ENCODE assay signal across 4 cellular contexts in the genomic region with DNA sequence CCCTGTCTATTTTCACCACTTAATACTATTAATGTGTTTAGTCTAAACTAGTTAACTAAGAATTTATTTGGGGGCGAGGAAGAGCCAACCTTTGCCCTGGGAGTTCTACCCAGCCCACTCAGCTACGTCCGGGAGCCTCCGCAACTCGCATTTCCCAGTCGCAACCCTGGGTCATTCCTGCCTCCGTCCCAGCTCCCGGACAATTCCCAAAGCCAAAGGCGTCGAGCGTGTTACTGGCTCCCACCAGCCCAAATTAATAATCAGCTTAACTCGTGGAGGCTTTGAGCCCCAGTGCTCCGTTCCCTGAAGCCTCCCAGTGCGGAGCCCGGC.
TF ChIP-seq lines count a peak whose summit lies in the region.

No MANE protein-coding gene starts in this region.

TF ChIP-seq in liver, 16 proteins besides CTCF, POLR2A, EP300 and RAD21:
- TF ChIP-seq TAF1 (conservative IDR thresholded peaks at IDR 0.05) (peak; percentile 51), NR2F2 (IDR thresholded peaks at IDR 0.05) (no peak)

TF ChIP-seq in HepG2, 621 proteins besides CTCF, POLR2A, EP300 and RAD21 (continues in another document):
- TF ChIP-seq, protein P1, sequence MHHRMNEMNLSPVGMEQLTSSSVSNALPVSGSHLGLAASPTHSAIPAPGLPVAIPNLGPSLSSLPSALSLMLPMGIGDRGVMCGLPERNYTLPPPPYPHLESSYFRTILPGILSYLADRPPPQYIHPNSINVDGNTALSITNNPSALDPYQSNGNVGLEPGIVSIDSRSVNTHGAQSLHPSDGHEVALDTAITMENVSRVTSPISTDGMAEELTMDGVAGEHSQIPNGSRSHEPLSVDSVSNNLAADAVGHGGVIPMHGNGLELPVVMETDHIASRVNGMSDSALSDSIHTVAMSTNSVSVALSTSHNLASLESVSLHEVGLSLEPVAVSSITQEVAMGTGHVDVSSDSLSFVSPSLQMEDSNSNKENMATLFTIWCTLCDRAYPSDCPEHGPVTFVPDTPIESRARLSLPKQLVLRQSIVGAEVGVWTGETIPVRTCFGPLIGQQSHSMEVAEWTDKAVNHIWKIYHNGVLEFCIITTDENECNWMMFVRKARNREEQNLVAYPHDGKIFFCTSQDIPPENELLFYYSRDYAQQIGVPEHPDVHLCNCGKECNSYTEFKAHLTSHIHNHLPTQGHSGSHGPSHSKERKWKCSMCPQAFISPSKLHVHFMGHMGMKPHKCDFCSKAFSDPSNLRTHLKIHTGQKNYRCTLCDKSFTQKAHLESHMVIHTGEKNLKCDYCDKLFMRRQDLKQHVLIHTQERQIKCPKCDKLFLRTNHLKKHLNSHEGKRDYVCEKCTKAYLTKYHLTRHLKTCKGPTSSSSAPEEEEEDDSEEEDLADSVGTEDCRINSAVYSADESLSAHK (CRISPR knock-in tag; IDR thresholded peaks at IDR 0.05; ENCODE audit: borderline replicate concordance) = no peak
- TF ChIP-seq LCORL (IDR thresholded peaks at IDR 0.05) (no peak), LCORL (CRISPR knock-in tag; IDR thresholded peaks at IDR 0.05) (no peak), ZNF264 (CRISPR knock-in tag; IDR thresholded peaks at IDR 0.05) (no peak), ZNF382 (CRISPR knock-in tag; IDR thresholded peaks at IDR 0.05; ENCODE audit: borderline replicate concordance) (no peak), FOXJ3 (CRISPR knock-in tag; IDR thresholded peaks at IDR 0.05; ENCODE audit: borderline replicate concordance) (no peak), EZH2 (conservative IDR thresholded peaks at IDR 0.05; ENCODE audit: low read depth, low read length) (no peak), AGO2 (optimal IDR thresholded peaks at IDR 0.05; ENCODE audit: low read depth, low read length) (no peak), AGO1 (IDR thresholded peaks at IDR 0.05; ENCODE audit: low read depth, low read length, poor library complexity, severe bottlenecking) (no peak), ZSCAN31 (CRISPR knock-in tag; IDR thresholded peaks at IDR 0.05; ENCODE audit: low read depth) (no peak), TEAD2 (CRISPR knock-in tag; IDR thresholded peaks at IDR 0.05) (no peak)
- TF ChIP-seq, protein P2, sequence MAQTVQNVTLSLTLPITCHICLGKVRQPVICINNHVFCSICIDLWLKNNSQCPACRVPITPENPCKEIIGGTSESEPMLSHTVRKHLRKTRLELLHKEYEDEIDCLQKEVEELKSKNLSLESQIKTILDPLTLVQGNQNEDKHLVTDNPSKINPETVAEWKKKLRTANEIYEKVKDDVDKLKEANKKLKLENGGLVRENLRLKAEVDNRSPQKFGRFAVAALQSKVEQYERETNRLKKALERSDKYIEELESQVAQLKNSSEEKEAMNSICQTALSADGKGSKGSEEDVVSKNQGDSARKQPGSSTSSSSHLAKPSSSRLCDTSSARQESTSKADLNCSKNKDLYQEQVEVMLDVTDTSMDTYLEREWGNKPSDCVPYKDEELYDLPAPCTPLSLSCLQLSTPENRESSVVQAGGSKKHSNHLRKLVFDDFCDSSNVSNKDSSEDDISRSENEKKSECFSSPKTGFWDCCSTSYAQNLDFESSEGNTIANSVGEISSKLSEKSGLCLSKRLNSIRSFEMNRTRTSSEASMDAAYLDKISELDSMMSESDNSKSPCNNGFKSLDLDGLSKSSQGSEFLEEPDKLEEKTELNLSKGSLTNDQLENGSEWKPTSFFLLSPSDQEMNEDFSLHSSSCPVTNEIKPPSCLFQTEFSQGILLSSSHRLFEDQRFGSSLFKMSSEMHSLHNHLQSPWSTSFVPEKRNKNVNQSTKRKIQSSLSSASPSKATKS (CRISPR knock-in tag; IDR thresholded peaks at IDR 0.05) = no peak
- TF ChIP-seq, protein P3, sequence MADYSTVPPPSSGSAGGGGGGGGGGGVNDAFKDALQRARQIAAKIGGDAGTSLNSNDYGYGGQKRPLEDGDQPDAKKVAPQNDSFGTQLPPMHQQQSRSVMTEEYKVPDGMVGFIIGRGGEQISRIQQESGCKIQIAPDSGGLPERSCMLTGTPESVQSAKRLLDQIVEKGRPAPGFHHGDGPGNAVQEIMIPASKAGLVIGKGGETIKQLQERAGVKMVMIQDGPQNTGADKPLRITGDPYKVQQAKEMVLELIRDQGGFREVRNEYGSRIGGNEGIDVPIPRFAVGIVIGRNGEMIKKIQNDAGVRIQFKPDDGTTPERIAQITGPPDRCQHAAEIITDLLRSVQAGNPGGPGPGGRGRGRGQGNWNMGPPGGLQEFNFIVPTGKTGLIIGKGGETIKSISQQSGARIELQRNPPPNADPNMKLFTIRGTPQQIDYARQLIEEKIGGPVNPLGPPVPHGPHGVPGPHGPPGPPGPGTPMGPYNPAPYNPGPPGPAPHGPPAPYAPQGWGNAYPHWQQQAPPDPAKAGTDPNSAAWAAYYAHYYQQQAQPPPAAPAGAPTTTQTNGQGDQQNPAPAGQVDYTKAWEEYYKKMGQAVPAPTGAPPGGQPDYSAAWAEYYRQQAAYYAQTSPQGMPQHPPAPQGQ (CRISPR knock-in tag; IDR thresholded peaks at IDR 0.05; ENCODE audit: borderline replicate concordance) = no peak

TF ChIP-seq in neural cell, 6 proteins besides CTCF, POLR2A, EP300 and RAD21:
- TF ChIP-seq SMC3 (conservative IDR thresholded peaks at IDR 0.05; ENCODE audit: poor library complexity) = no peak
- TF ChIP-seq POLR2AphosphoS5 (IDR thresholded peaks at IDR 0.05) = peak; percentile 3
TF ChIP-seq in neural cell: peak in this region for 1.

TF ChIP-seq in SK-N-SH, 30 proteins besides CTCF, POLR2A, EP300 and RAD21:
- no peak for TF ChIP-seq FOXJ3 (CRISPR knock-in tag; IDR thresholded peaks at IDR 0.05)
- TF ChIP-seq CHD2 (IDR thresholded peaks at IDR 0.05; ENCODE audit: low read length, partially characterized antibody) = no peak
